In genomic region chr2:29293830-29294438, GRCh38 we compare ENCODE assay signal across 1 cellular context.
TF ChIP-seq lines count a peak whose summit lies in the region.

No MANE protein-coding gene starts in this region.

TF ChIP-seq in WTC11, 78 proteins besides CTCF, POLR2A, EP300 and RAD21 (continued from another document):
- TF ChIP-seq, protein P1, sequence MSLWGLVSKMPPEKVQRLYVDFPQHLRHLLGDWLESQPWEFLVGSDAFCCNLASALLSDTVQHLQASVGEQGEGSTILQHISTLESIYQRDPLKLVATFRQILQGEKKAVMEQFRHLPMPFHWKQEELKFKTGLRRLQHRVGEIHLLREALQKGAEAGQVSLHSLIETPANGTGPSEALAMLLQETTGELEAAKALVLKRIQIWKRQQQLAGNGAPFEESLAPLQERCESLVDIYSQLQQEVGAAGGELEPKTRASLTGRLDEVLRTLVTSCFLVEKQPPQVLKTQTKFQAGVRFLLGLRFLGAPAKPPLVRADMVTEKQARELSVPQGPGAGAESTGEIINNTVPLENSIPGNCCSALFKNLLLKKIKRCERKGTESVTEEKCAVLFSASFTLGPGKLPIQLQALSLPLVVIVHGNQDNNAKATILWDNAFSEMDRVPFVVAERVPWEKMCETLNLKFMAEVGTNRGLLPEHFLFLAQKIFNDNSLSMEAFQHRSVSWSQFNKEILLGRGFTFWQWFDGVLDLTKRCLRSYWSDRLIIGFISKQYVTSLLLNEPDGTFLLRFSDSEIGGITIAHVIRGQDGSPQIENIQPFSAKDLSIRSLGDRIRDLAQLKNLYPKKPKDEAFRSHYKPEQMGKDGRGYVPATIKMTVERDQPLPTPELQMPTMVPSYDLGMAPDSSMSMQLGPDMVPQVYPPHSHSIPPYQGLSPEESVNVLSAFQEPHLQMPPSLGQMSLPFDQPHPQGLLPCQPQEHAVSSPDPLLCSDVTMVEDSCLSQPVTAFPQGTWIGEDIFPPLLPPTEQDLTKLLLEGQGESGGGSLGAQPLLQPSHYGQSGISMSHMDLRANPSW (CRISPR knock-in tag; conservative IDR thresholded peaks at IDR 0.05; ENCODE audit: low read depth) = no peak
- TF ChIP-seq SP1 (CRISPR knock-in tag; conservative IDR thresholded peaks at IDR 0.05) = no peak; the same call in 1 of the 2 replicates
- TF ChIP-seq ATF3 (CRISPR knock-in tag; conservative IDR thresholded peaks at IDR 0.05) = no peak
- TF ChIP-seq ZNF532 (CRISPR knock-in tag; IDR thresholded peaks at IDR 0.05; ENCODE audit: borderline replicate concordance) = no peak
- 0 out of 2 replicates have a peak, but pooled peaks have one; percentile 17 for TF ChIP-seq TEAD1 (CRISPR knock-in tag; IDR thresholded peaks at IDR 0.05)
- TF ChIP-seq GTF2I (CRISPR knock-in tag; conservative IDR thresholded peaks at IDR 0.05) = no peak
- no peak for TF ChIP-seq ZNF138 (CRISPR knock-in tag; conservative IDR thresholded peaks at IDR 0.05)
- no peak for TF ChIP-seq SOX15 (CRISPR knock-in tag; IDR thresholded peaks at IDR 0.05)
- TF ChIP-seq ERG (CRISPR knock-in tag; IDR thresholded peaks at IDR 0.05) = no peak
- peak; percentile 83 for TF ChIP-seq NFE2L1 (CRISPR knock-in tag; IDR thresholded peaks at IDR 0.05)
- TF ChIP-seq, protein P2, sequence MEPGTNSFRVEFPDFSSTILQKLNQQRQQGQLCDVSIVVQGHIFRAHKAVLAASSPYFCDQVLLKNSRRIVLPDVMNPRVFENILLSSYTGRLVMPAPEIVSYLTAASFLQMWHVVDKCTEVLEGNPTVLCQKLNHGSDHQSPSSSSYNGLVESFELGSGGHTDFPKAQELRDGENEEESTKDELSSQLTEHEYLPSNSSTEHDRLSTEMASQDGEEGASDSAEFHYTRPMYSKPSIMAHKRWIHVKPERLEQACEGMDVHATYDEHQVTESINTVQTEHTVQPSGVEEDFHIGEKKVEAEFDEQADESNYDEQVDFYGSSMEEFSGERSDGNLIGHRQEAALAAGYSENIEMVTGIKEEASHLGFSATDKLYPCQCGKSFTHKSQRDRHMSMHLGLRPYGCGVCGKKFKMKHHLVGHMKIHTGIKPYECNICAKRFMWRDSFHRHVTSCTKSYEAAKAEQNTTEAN (CRISPR knock-in tag; IDR thresholded peaks at IDR 0.05) = no peak
- TF ChIP-seq ATF2 (CRISPR knock-in tag; IDR thresholded peaks at IDR 0.05; ENCODE audit: borderline replicate concordance, low read depth) = no peak
- no peak for TF ChIP-seq HMGXB4 (CRISPR knock-in tag; IDR thresholded peaks at IDR 0.05)
- no peak for TF ChIP-seq CBFB (CRISPR knock-in tag; IDR thresholded peaks at IDR 0.05; ENCODE audit: low read depth)
- TF ChIP-seq CREM (CRISPR knock-in tag; IDR thresholded peaks at IDR 0.05) = no peak; the same call in 1 of the 2 replicates
- 0 out of 2 replicates have a peak, but pooled peaks have one; percentile 59 for TF ChIP-seq ZBTB21 (CRISPR knock-in tag; IDR thresholded peaks at IDR 0.05; ENCODE audit: borderline replicate concordance)
- no peak for TF ChIP-seq USF2 (CRISPR knock-in tag; IDR thresholded peaks at IDR 0.05)
- 0 out of 2 replicates have a peak, but pooled peaks have one; percentile 64 for TF ChIP-seq TP53 (CRISPR knock-in tag; IDR thresholded peaks at IDR 0.05)
- no peak for TF ChIP-seq AR (CRISPR knock-in tag; IDR thresholded peaks at IDR 0.05)
- TF ChIP-seq IRF2 (CRISPR knock-in tag; IDR thresholded peaks at IDR 0.05; ENCODE audit: borderline replicate concordance, low read depth) = 0 out of 2 replicates have a peak, but pooled peaks have one; percentile 31
- TF ChIP-seq EMX1 (CRISPR knock-in tag; IDR thresholded peaks at IDR 0.05) = no peak
- TF ChIP-seq, protein P3, sequence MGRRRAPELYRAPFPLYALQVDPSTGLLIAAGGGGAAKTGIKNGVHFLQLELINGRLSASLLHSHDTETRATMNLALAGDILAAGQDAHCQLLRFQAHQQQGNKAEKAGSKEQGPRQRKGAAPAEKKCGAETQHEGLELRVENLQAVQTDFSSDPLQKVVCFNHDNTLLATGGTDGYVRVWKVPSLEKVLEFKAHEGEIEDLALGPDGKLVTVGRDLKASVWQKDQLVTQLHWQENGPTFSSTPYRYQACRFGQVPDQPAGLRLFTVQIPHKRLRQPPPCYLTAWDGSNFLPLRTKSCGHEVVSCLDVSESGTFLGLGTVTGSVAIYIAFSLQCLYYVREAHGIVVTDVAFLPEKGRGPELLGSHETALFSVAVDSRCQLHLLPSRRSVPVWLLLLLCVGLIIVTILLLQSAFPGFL (CRISPR knock-in tag; IDR thresholded peaks at IDR 0.05; ENCODE audit: borderline replicate concordance) = no peak
- TF ChIP-seq AFF4 (CRISPR knock-in tag; IDR thresholded peaks at IDR 0.05; ENCODE audit: borderline replicate concordance) = no peak
- no peak for TF ChIP-seq ZNF317 (CRISPR knock-in tag; IDR thresholded peaks at IDR 0.05; ENCODE audit: borderline replicate concordance, low read depth)
- TF ChIP-seq TCF7 (CRISPR knock-in tag; IDR thresholded peaks at IDR 0.05; ENCODE audit: low read depth) = no peak
- no peak for TF ChIP-seq ZNF423 (CRISPR knock-in tag; IDR thresholded peaks at IDR 0.05)
- no peak for TF ChIP-seq OVOL2 (CRISPR knock-in tag; IDR thresholded peaks at IDR 0.05; ENCODE audit: borderline replicate concordance)
- no peak for TF ChIP-seq E2F1 (CRISPR knock-in tag; IDR thresholded peaks at IDR 0.05)
